ENCODE assay signal across 15 cellular contexts in genomic region chr12:44720265-44720664, GRCh38.
DNase-seq lines count a peak whose midpoint lies in the region; ATAC-seq and TF ChIP-seq lines count a peak whose summit lies in the region.
"Had no signal": no experiment of that assay in that cellular context is flagged by ENCODE, and none has a peak within 500 bp of the region (broad histone marks: within the 10 kb centered on the region; RNA-seq: fewer than 3 reads in every experiment).

No MANE protein-coding gene starts in this region.

- H3K9me2 ChIP-seq in OCI-LY1 (ENCODE audit: low read depth, low read length), result no peaks in the 10 kb centered on the region

- H3K4me1 Mint-ChIP-seq in activated naive CD8-positive, alpha-beta T cell (ENCODE audit: low read depth), result peaks cover 77% of the 10 kb centered on the region
- H3K4me1 Mint-ChIP-seq in activated naive CD8-positive, alpha-beta T cell treated with anti-CD3 and anti-CD28 coated beads, Interleukin-2, amount 50 U/mL, for 24 hours, result peaks cover 48% of the 10 kb centered on the region
- H3K4me1 Mint-ChIP-seq in brain, result peaks cover 42% of the 10 kb centered on the region

- no peaks in the 10 kb centered on the region for H3K27me3 ChIP-seq in OCI-LY1 (ENCODE audit: insufficient read depth, low read length)
- H3K27me3 ChIP-seq in smooth muscle cell (ENCODE audit: low read depth), result no peaks in the 10 kb centered on the region
- no peaks in the 10 kb centered on the region for H3K27me3 ChIP-seq in effector memory CD4-positive, alpha-beta T cell (replicated peaks; ENCODE audit: control insufficient read depth, insufficient read depth, low read length, poor library complexity, severe bottlenecking)
- H3K27me3 ChIP-seq: BLaER1 treated with 17β-estradiol and CSF1 and Interleukin-3, amounts not matched to agents 10 nM and 100 nM had no signal

- H3K27me3 Mint-ChIP-seq in activated naive CD8-positive, alpha-beta T cell, result no peaks in the 10 kb centered on the region
- H3K27me3 Mint-ChIP-seq in activated naive CD8-positive, alpha-beta T cell treated with anti-CD3 and anti-CD28 coated beads, Interleukin-2, amount 50 U/mL, for 24 hours, result no peaks in the 10 kb centered on the region
- H3K27me3 Mint-ChIP-seq in brain, result no peaks in the 10 kb centered on the region
- H3K27me3 Mint-ChIP-seq: CD4-positive, alpha-beta T cell had no signal

- H3K4me3 Mint-ChIP-seq in activated naive CD8-positive, alpha-beta T cell, result no peak overlapping the region
- no peak overlapping the region for H3K4me3 Mint-ChIP-seq in activated naive CD8-positive, alpha-beta T cell treated with anti-CD3 and anti-CD28 coated beads, Interleukin-2, amount 50 U/mL, for 24 hours
- H3K4me3 Mint-ChIP-seq in brain, result no peak overlapping the region
- H3K4me3 Mint-ChIP-seq: CD4-positive, alpha-beta T cell had no signal

- no peaks in the 10 kb centered on the region for H3F3A ChIP-seq in OCI-LY1 (ENCODE audit: insufficient read depth, low read length)
- H3F3A ChIP-seq in smooth muscle cell (ENCODE audit: low read depth), result no peaks in the 10 kb centered on the region

- H3K27ac ChIP-seq in OCI-LY1 (ENCODE audit: low read depth, low read length, poor library complexity, severe bottlenecking), result peak overlapping the region; percentile 72
- H3K27ac ChIP-seq in smooth muscle cell (ENCODE audit: low read depth), result no peak overlapping the region
- no peak overlapping the region for H3K27ac ChIP-seq in effector memory CD4-positive, alpha-beta T cell (ENCODE audit: insufficient read depth, low read length, poor library complexity, severe bottlenecking)
- H3K27ac ChIP-seq: BLaER1 treated with 17β-estradiol and CSF1 and Interleukin-3, amounts not matched to agents 10 nM and 100 nM had no signal

- intact Hi-C loops in posterior vena cava (cut with DNase I), result no loop called here

- H3K79me2 ChIP-seq in OCI-LY1 (ENCODE audit: insufficient read depth, low read length) (no peaks in the 10 kb centered on the region), smooth muscle cell (ENCODE audit: low read depth) (no peaks in the 10 kb centered on the region)

- H3K4me1 ChIP-seq in OCI-LY1 (ENCODE audit: insufficient read depth, low read length, severe bottlenecking), result peaks cover 38% of the 10 kb centered on the region
- peaks cover 5% of the 10 kb centered on the region for H3K4me1 ChIP-seq in smooth muscle cell (ENCODE audit: low read depth)
- no peaks in the 10 kb centered on the region for H3K4me1 ChIP-seq in effector memory CD4-positive, alpha-beta T cell (ENCODE audit: control insufficient read depth, insufficient read depth, low read length, poor library complexity, severe bottlenecking)
- H3K4me1 ChIP-seq: BLaER1 treated with 17β-estradiol and CSF1 and Interleukin-3, amounts not matched to agents 10 nM and 100 nM had no signal

- no peak for DNase-seq in activated naive CD8-positive, alpha-beta T cell treated with anti-CD3 and anti-CD28 coated beads, Interleukin-2, amount 50 U/mL, for 24 hours
- no peak for DNase-seq in smooth muscle cell (lab: John Stamatoyannopoulos, UW; ENCODE audit: unreplicated experiment)
- no peak for DNase-seq in posterior vena cava (ENCODE audit: low spot score)
- no peak for DNase-seq in effector memory CD4-positive, alpha-beta T cell
- DNase-seq: ACHN; CD4-positive, alpha-beta T cell; DMS79; EL; GDM1 had no signal

- no peak overlapping the region for H3K4me3 ChIP-seq in OCI-LY1 (ENCODE audit: low read depth, low read length, poor library complexity, severe bottlenecking)
- H3K4me3 ChIP-seq in smooth muscle cell, result no peak overlapping the region
- no peak overlapping the region for H3K4me3 ChIP-seq in effector memory CD4-positive, alpha-beta T cell (ENCODE audit: insufficient read depth, low read depth, low read length, poor library complexity, severe bottlenecking)
- H3K4me3 ChIP-seq: BLaER1 treated with 17β-estradiol and CSF1 and Interleukin-3, amounts not matched to agents 10 nM and 100 nM; HAP-1 had no signal

- peak overlapping the region; percentile 72 for H3K27ac Mint-ChIP-seq in activated naive CD8-positive, alpha-beta T cell
- no peak overlapping the region for H3K27ac Mint-ChIP-seq in activated naive CD8-positive, alpha-beta T cell treated with anti-CD3 and anti-CD28 coated beads, Interleukin-2, amount 50 U/mL, for 24 hours
- H3K27ac Mint-ChIP-seq in brain, result peak overlapping the region in 3 of 5 experiments; percentile 11 to 31 (median 19)
- H3K27ac Mint-ChIP-seq: CD4-positive, alpha-beta T cell had no signal

- no peaks in the 10 kb centered on the region for H4K20me1 ChIP-seq in OCI-LY1 (ENCODE audit: insufficient read depth, low read length)
- no peaks in the 10 kb centered on the region for H4K20me1 ChIP-seq in smooth muscle cell (ENCODE audit: low read depth)
- H4K20me1 ChIP-seq: BLaER1 treated with 17β-estradiol and CSF1 and Interleukin-3, amounts not matched to agents 10 nM and 100 nM had no signal

- 83% methylated on average over 2 of the region's 2 CpGs for WGBS in smooth muscle cell (ENCODE audit: low lambda C conversion rate)

- TF ChIP-seq CTCF in OCI-LY1 (IDR thresholded peaks at IDR 0.05; ENCODE audit: low read length) (no peak), brain (conservative IDR thresholded peaks at IDR 0.05) (no peak), smooth muscle cell (IDR thresholded peaks at IDR 0.05; ENCODE audit: borderline replicate concordance, insufficient read depth, poor library complexity, severe bottlenecking) (no peak)

- peaks cover 8% of the 10 kb centered on the region; the same call in 1 of the 2 replicates for H3K36me3 ChIP-seq in OCI-LY1 (ENCODE audit: insufficient read depth, low read length)
- H3K36me3 ChIP-seq in smooth muscle cell (ENCODE audit: low read depth), result no peaks in the 10 kb centered on the region
- no peaks in the 10 kb centered on the region for H3K36me3 ChIP-seq in effector memory CD4-positive, alpha-beta T cell (ENCODE audit: control insufficient read depth, insufficient read depth, low read length)
- H3K36me3 ChIP-seq: BLaER1 treated with 17β-estradiol and CSF1 and Interleukin-3, amounts not matched to agents 10 nM and 100 nM; HAP-1 had no signal

- H3K9me3 ChIP-seq in OCI-LY1 (ENCODE audit: low read length) (peaks cover 7% of the 10 kb centered on the region), smooth muscle cell (replicated peaks; ENCODE audit: low read depth) (no peaks in the 10 kb centered on the region)
- H3K9me3 ChIP-seq in effector memory CD4-positive, alpha-beta T cell (ENCODE audit: control insufficient read depth, low read length), result no peaks in the 10 kb centered on the region
- H3K9me3 ChIP-seq: HAP-1 had no signal

- no peak for ATAC-seq in activated naive CD8-positive, alpha-beta T cell treated with anti-CD3 and anti-CD28 coated beads, Interleukin-2, amount 50 U/mL, for 24 hours
- ATAC-seq in GM18873 (IDR thresholded peaks at IDR 0.05; ENCODE audit: low FRiP score, unreplicated experiment), result no peak

- H3K36me3 Mint-ChIP-seq in activated naive CD8-positive, alpha-beta T cell, result peaks cover 23% of the 10 kb centered on the region
- H3K36me3 Mint-ChIP-seq in activated naive CD8-positive, alpha-beta T cell treated with anti-CD3 and anti-CD28 coated beads, Interleukin-2, amount 50 U/mL, for 24 hours (ENCODE audit: low read depth), result peaks cover 18% of the 10 kb centered on the region
- peaks cover 20% of the 10 kb centered on the region for H3K36me3 Mint-ChIP-seq in brain

- peaks cover 5% of the 10 kb centered on the region for H3K9me3 Mint-ChIP-seq in activated naive CD8-positive, alpha-beta T cell (ENCODE audit: low read depth)
- peaks cover 15% of the 10 kb centered on the region for H3K9me3 Mint-ChIP-seq in activated naive CD8-positive, alpha-beta T cell treated with anti-CD3 and anti-CD28 coated beads, Interleukin-2, amount 50 U/mL, for 24 hours
- peaks cover 15 to 20% (median 17%) of the 10 kb centered on the region in 5 experiments for H3K9me3 Mint-ChIP-seq in brain

- H3K9ac ChIP-seq in OCI-LY1 (ENCODE audit: low read length) (peak overlapping the region; percentile 4; the same call in 1 of the 2 replicates), smooth muscle cell (ENCODE audit: low read depth) (no peak overlapping the region)
- H3K9ac ChIP-seq: BLaER1 treated with 17β-estradiol and CSF1 and Interleukin-3, amounts not matched to agents 10 nM and 100 nM had no signal

- H2AFZ ChIP-seq in OCI-LY1 (ENCODE audit: low read length) (peak overlapping the region; percentile 17; the same call in 1 of the 2 replicates), smooth muscle cell (ENCODE audit: low read depth) (no peak overlapping the region)

- H3K4me2 ChIP-seq in OCI-LY1 (ENCODE audit: low read length) (peak overlapping the region; percentile 26; the same call in 1 of the 2 replicates), smooth muscle cell (no peak overlapping the region)
- H3K4me2 ChIP-seq: BLaER1 treated with 17β-estradiol and CSF1 and Interleukin-3, amounts not matched to agents 10 nM and 100 nM had no signal
